16 cellular contexts compared by ENCODE assay signal in the genomic region with DNA sequence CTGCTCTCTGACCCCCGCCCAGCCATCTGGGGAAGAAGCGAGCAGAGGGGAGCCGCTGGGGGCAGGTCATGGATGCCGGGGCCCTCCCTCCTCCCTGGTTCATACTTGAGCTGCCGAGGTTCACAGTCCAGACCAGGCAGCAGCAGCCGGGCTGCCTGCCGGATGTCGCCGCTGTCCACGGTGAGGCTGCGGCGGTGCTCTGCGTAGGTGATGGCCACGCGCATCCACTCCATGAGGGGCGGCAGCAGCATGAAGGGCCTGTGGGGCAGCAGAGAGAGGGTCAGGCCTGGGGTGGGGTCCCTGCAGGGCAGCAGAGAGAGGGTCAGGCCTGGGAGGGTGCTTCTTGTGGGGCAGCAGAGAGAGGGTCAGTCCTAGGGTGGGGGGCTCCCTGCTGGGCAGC.
DNase-seq lines count a peak whose midpoint lies in the region; ATAC-seq, FAIRE-seq and TF ChIP-seq lines count a peak whose summit lies in the region.
"Had no signal": no experiment of that assay in that cellular context is flagged by ENCODE, and none has a peak within 500 bp of the region (broad histone marks: within the 10 kb centered on the region; RNA-seq: fewer than 3 reads in every experiment).

No MANE protein-coding gene starts in this region.

- H2AK5ac ChIP-seq in H1 (ENCODE audit: low read depth, low read length) (no peak overlapping the region), neuronal stem cell (ENCODE audit: low read depth, low read length) (peak overlapping the region; percentile 95)

- 0 out of 2 replicates have a peak overlapping the region, but pooled peaks have one; percentile 35 for H4K8ac ChIP-seq in H1 (ENCODE audit: extremely low read depth, insufficient read depth, low read length)
- H4K8ac ChIP-seq in neuronal stem cell (ENCODE audit: low read depth, low read length), result no peak overlapping the region

- no peak overlapping the region for H4K91ac ChIP-seq in H1 (replicated peaks; ENCODE audit: insufficient read length, low read length)
- H4K91ac ChIP-seq in neuronal stem cell (ENCODE audit: low read depth, low read length, poor library complexity), result no peak overlapping the region

- H3K36me3 ChIP-seq in H1 (ENCODE audit: control insufficient read depth in 2 of 4, insufficient read depth in 4 of 4, low read length in 3 of 4) (no peaks in the 10 kb centered on the region), neuronal stem cell (replicated peaks in 1 of 2; ENCODE audit: control insufficient read depth in 2 of 2, insufficient read depth in 2 of 2, low read length in 2 of 2) (peaks cover 0 to 18% of the 10 kb centered on the region in 2 donors)

- H3K27ac ChIP-seq in H1 (ENCODE audit: low read depth, low read length) (no peak overlapping the region), neuronal stem cell (replicated peaks; ENCODE audit: low read length) (no peak overlapping the region)

- 90% methylated on average over 16 of the region's 16 CpGs; no CpG with 5 or more reads in 1 of the 2 experiments for WGBS in H1 (ENCODE audit: extremely low coverage in 1 of 2, insufficient coverage in 1 of 2, insufficient read length in 1 of 2, insufficient replicate concordance in 2 of 2, low coverage in 1 of 2, low lambda C conversion rate in 2 of 2, missing lambda C conversion rate in 1 of 2), 2 experiments
- WGBS in neuronal stem cell (ENCODE audit: extremely low coverage in 2 of 2, insufficient read length in 2 of 2, insufficient replicate concordance in 1 of 2), 2 donors, result no CpG with 5 or more reads among the region's 16 CpGs

- H3K9ac ChIP-seq in H1 (replicated peaks in 1 of 4; ENCODE audit: extremely low read depth in 1 of 4, low read depth in 3 of 4, low read length in 3 of 4) (no peak overlapping the region), neuronal stem cell (ENCODE audit: low read depth, low read length, poor library complexity) (no peak overlapping the region)

- no peak for FAIRE-seq in H1 (lab: Jason Lieb, UNC)
- FAIRE-seq: G401.6 had no signal

- TF ChIP-seq POLR2A in H1 (IDR thresholded peaks at IDR 0.05; ENCODE audit: control extremely low read depth in 1 of 2, low read depth in 2 of 2, low read length in 2 of 2), result no peak

- H3K27me3 ChIP-seq in H1 (replicated peaks in 1 of 4; ENCODE audit: control insufficient read depth in 3 of 4, extremely low read depth in 1 of 4, insufficient read depth in 3 of 4, low read length in 3 of 4) (no peaks in the 10 kb centered on the region), neuronal stem cell (ENCODE audit: control insufficient read depth in 3 of 3, insufficient read depth in 3 of 3, low read depth in 1 of 3, low read length in 3 of 3) (peaks cover 0 to 2% (median 0%) of the 10 kb centered on the region in 3 experiments)

- H3K4me1 Mint-ChIP-seq in stimulated activated naive CD8-positive, alpha-beta T cell treated with anti-CD3 and anti-CD28 coated beads, Interleukin-15, amount 100 ng/mL, for 72 hours, result peaks cover 36% of the 10 kb centered on the region
- peaks cover 17% of the 10 kb centered on the region for H3K4me1 Mint-ChIP-seq in activated CD4-positive, alpha-beta T cell treated with anti-CD3 and anti-CD28 coated beads, Interleukin-2, amount 10 ng/mL, durations not matched to agents 24 days and 14 days

- H3K18ac ChIP-seq in H1 (ENCODE audit: extremely low read depth, low read length), result no peak overlapping the region
- H3K18ac ChIP-seq in neuronal stem cell (ENCODE audit: low read length), result peak overlapping the region; percentile 56

- H3K4me3 ChIP-seq in H1 (ENCODE audit: extremely low read depth in 1 of 4, insufficient read depth in 2 of 4, low read depth in 3 of 4, low read length in 4 of 4), result no peak overlapping the region
- H3K4me3 ChIP-seq in neuronal stem cell (ENCODE audit: low read length in 2 of 2), result no peak overlapping the region

- H3K27me3 Mint-ChIP-seq in stimulated activated naive CD8-positive, alpha-beta T cell treated with anti-CD3 and anti-CD28 coated beads, Interleukin-15, amount 100 ng/mL, for 72 hours, result peaks cover 22% of the 10 kb centered on the region
- peaks cover 7% of the 10 kb centered on the region for H3K27me3 Mint-ChIP-seq in activated CD4-positive, alpha-beta T cell treated with anti-CD3 and anti-CD28 coated beads, Interleukin-2, amount 10 ng/mL, durations not matched to agents 24 days and 14 days

- H2BK5ac ChIP-seq in H1 (ENCODE audit: low read depth, low read length) (no peak overlapping the region), neuronal stem cell (ENCODE audit: low read length) (peak overlapping the region; percentile 63)

- no peaks in the 10 kb centered on the region for H3K9me3 Mint-ChIP-seq in stimulated activated naive CD8-positive, alpha-beta T cell treated with anti-CD3 and anti-CD28 coated beads, Interleukin-15, amount 100 ng/mL, for 72 hours
- H3K9me3 Mint-ChIP-seq in activated CD4-positive, alpha-beta T cell treated with anti-CD3 and anti-CD28 coated beads, Interleukin-2, amount 10 ng/mL, durations not matched to agents 24 days and 14 days, result no peaks in the 10 kb centered on the region
- H3K9me3 Mint-ChIP-seq: CD4-positive, alpha-beta memory T cell had no signal

- no peak for TF ChIP-seq EP300 in H1 (IDR thresholded peaks at IDR 0.05; ENCODE audit: borderline replicate concordance in 1 of 2, low read depth in 2 of 2, low read length in 2 of 2)

- TF ChIP-seq CTCF in H1 (IDR thresholded peaks at IDR 0.05; ENCODE audit: control extremely low read depth in 1 of 3, insufficient read depth in 1 of 3, low read depth in 1 of 3, low read length in 3 of 3), result no peak

- H3K36me3 Mint-ChIP-seq in activated CD4-positive, alpha-beta T cell treated with anti-CD3 and anti-CD28 coated beads, Interleukin-2, amount 10 ng/mL, durations not matched to agents 24 days and 14 days (ENCODE audit: low read depth), result peaks cover 4% of the 10 kb centered on the region
- H3K36me3 Mint-ChIP-seq: CD4-positive, alpha-beta memory T cell had no signal

- H3K4ac ChIP-seq in H1 (replicated peaks; ENCODE audit: insufficient read length, low read depth, low read length) (no peak overlapping the region), neuronal stem cell (ENCODE audit: low read length) (no peak overlapping the region)

- no peak overlapping the region for H4K5ac ChIP-seq in H1 (ENCODE audit: insufficient read length, low read depth, low read length)

- H3K4me3 Mint-ChIP-seq in stimulated activated naive CD8-positive, alpha-beta T cell treated with anti-CD3 and anti-CD28 coated beads, Interleukin-15, amount 100 ng/mL, for 72 hours, result no peak overlapping the region
- no peak overlapping the region for H3K4me3 Mint-ChIP-seq in activated CD4-positive, alpha-beta T cell treated with anti-CD3 and anti-CD28 coated beads, Interleukin-2, amount 10 ng/mL, durations not matched to agents 24 days and 14 days

- intact Hi-C loops in activated CD4-positive, alpha-beta T cell treated with anti-CD3 and anti-CD28 coated beads, Interleukin-2, amount 10 ng/mL, durations not matched to agents 24 days and 14 days (cut with micrococcal nuclease), result loop anchor here (10.0 kb wide), 1 partner anchor 292 kb away; no protein-coding TSS in a partner anchor

- peak; percentile 24 for ATAC-seq in stimulated activated naive CD8-positive, alpha-beta T cell treated with anti-CD3 and anti-CD28 coated beads, Interleukin-15, amount 100 ng/mL, for 72 hours
- no peak for ATAC-seq in stimulated activated naive CD8-positive, alpha-beta T cell treated with anti-CD3 and anti-CD28 coated beads, Interleukin-15, Interleukin-2, amounts not matched to agents 100 U/mL and 50 U/mL, for 24 hours

- CTCF ChIA-PET in H1 (lab: Charles Lee; ENCODE audit: partially characterized antibody), result interaction anchor here (0.6 to 9.8 kb wide), 8 partner anchors 18 to 183 kb away, joined by 3 to 89 read pairs (median 8); a partner anchor contains a TSS

- no peaks in the 10 kb centered on the region for H3K23me2 ChIP-seq in H1 (ENCODE audit: low read depth, low read length)

- POLR2A ChIA-PET in H1 (lab: Charles Lee; ENCODE audit: partially characterized antibody), result no interaction called here

- H2BK120ac ChIP-seq in H1 (replicated peaks; ENCODE audit: low read depth, low read length) (no peak overlapping the region), neuronal stem cell (ENCODE audit: low read depth, low read length) (peak overlapping the region; percentile 26)

- no peak overlapping the region for H2BK20ac ChIP-seq in H1 (ENCODE audit: low read length)

- no peaks in the 10 kb centered on the region for H3K79me2 ChIP-seq in H1 (ENCODE audit: control insufficient read depth in 1 of 2, insufficient read depth in 2 of 2, low read length in 2 of 2)

- H2BK15ac ChIP-seq in H1 (ENCODE audit: low read length) (no peak overlapping the region), neuronal stem cell (ENCODE audit: low read length) (peak overlapping the region; percentile 46)

- H3K27ac Mint-ChIP-seq in stimulated activated naive CD8-positive, alpha-beta T cell treated with anti-CD3 and anti-CD28 coated beads, Interleukin-15, amount 100 ng/mL, for 72 hours, result no peak overlapping the region
- no peak overlapping the region for H3K27ac Mint-ChIP-seq in activated CD4-positive, alpha-beta T cell treated with anti-CD3 and anti-CD28 coated beads, Interleukin-2, amount 10 ng/mL, durations not matched to agents 24 days and 14 days
- H3K27ac Mint-ChIP-seq: CD4-positive, alpha-beta memory T cell had no signal

- no peak for DNase-seq in stimulated activated naive CD8-positive, alpha-beta T cell treated with anti-CD3 and anti-CD28 coated beads, Interleukin-15, amount 100 ng/mL, for 72 hours
- DNase-seq in stimulated activated naive CD8-positive, alpha-beta T cell treated with anti-CD3 and anti-CD28 coated beads, Interleukin-15, Interleukin-2, amounts not matched to agents 100 U/mL and 50 U/mL, for 24 hours, result no peak
- DNase-seq in H1 (ENCODE audit: low read depth in 1 of 2, low spot score in 2 of 2), result no peak
- no peak for DNase-seq in neuronal stem cell (ENCODE audit: low spot score)
- DNase-seq in DMS53 (lab: John Stamatoyannopoulos, UW), result no peak
- no peak for DNase-seq in activated CD4-positive, alpha-beta T cell treated with anti-CD3 and anti-CD28 coated beads, Interleukin-2, amount 10 ng/mL, durations not matched to agents 24 days and 14 days
- no peak for DNase-seq in NCI-H2081 treated with DMSO at 0.1 percent for 48 hours (lab: John Stamatoyannopoulos, UW)
- DNase-seq: C1 segment of cervical spinal cord; Calu3; CD4-positive, alpha-beta memory T cell; COR-L47; DND-41; GOT3; H7; HCEC 1CT had no signal

- H2AFZ ChIP-seq in H1 (ENCODE audit: low read length) (no peak overlapping the region), neuronal stem cell (ENCODE audit: low read length) (no peak overlapping the region)

- H3K4me1 ChIP-seq in H1 (replicated peaks in 1 of 4; ENCODE audit: control insufficient read depth in 3 of 4, insufficient read depth in 4 of 4, low read length in 3 of 4), result peaks cover 0 to 4% (median 0%) of the 10 kb centered on the region in 4 experiments; a peak in 4 of 7 replicates
- H3K4me1 ChIP-seq in neuronal stem cell (ENCODE audit: control insufficient read depth in 2 of 2, insufficient read depth in 1 of 2, low read depth in 1 of 2, low read length in 2 of 2), result peaks cover 3 to 8% of the 10 kb centered on the region in 2 donors

- H3K79me1 ChIP-seq in H1 (ENCODE audit: low read depth, low read length), result no peaks in the 10 kb centered on the region
- no peaks in the 10 kb centered on the region for H3K79me1 ChIP-seq in neuronal stem cell (ENCODE audit: low read depth, low read length)

- no peaks in the 10 kb centered on the region for H3K9me3 ChIP-seq in H1 (ENCODE audit: insufficient read depth in 2 of 2, low read depth in 1 of 2, low read length in 1 of 2)
- H3K9me3 ChIP-seq in neuronal stem cell (replicated peaks in 1 of 2; ENCODE audit: control insufficient read depth in 2 of 2, insufficient read depth in 1 of 2, low read depth in 1 of 2, low read length in 2 of 2), result no peaks in the 10 kb centered on the region

- no peak overlapping the region for H3K4me2 ChIP-seq in H1 (ENCODE audit: insufficient read depth in 1 of 2, low read depth in 2 of 2, low read length in 2 of 2)
- no peak overlapping the region for H3K4me2 ChIP-seq in neuronal stem cell (ENCODE audit: insufficient read depth, low read length, poor library complexity, severe bottlenecking)

- no peak for TF ChIP-seq RAD21 in H1 (IDR thresholded peaks at IDR 0.05 in 1 of 2, conservative IDR thresholded peaks at IDR 0.05 in 1 of 2; ENCODE audit: low read depth in 2 of 2, low read length in 2 of 2)

- no peak overlapping the region for H3K56ac ChIP-seq in H1 (replicated peaks; ENCODE audit: insufficient read length, low read depth, low read length)

- H3K23ac ChIP-seq in H1 (ENCODE audit: insufficient read length) (no peak overlapping the region), neuronal stem cell (ENCODE audit: low read depth, low read length, poor library complexity) (peak overlapping the region; percentile 37)

- H2BK12ac ChIP-seq in H1 (ENCODE audit: low read depth, low read length), result no peak overlapping the region
- H2BK12ac ChIP-seq in neuronal stem cell (ENCODE audit: low read length), result no peak overlapping the region

- no peak overlapping the region for H3K14ac ChIP-seq in H1 (ENCODE audit: insufficient read length)
- H3K14ac ChIP-seq in neuronal stem cell (ENCODE audit: low read length), result no peak overlapping the region

- H4K20me1 ChIP-seq in H1 (replicated peaks in 1 of 2; ENCODE audit: control insufficient read depth in 1 of 2, insufficient read depth in 2 of 2, low read length in 2 of 2), result no peaks in the 10 kb centered on the region
